1 cellular context compared by ENCODE assay signal in the genomic region with DNA sequence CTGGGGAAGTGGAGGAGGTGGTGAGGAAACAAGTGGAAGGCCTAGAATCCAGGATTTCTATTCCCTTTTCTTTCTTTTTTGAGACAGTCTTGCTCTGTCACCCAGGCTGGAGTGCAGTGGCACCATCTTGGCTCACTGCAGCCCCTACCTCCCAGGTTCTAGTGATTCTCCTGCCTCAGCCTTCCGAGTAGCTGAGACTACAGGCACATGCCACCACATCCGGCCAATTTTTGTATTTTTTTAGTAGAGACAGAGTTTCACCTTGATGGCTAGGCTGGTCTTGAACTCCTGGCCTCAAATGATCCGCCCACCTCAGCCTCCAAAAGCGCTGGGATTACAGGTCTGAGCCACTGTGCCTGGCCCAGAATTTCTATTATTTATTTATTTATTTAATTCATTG.
TF ChIP-seq lines count a peak whose summit lies in the region.

No MANE protein-coding gene starts in this region.

TF ChIP-seq in GM23338, 12 proteins besides CTCF, POLR2A, EP300 and RAD21:
- TF ChIP-seq, protein P1, sequence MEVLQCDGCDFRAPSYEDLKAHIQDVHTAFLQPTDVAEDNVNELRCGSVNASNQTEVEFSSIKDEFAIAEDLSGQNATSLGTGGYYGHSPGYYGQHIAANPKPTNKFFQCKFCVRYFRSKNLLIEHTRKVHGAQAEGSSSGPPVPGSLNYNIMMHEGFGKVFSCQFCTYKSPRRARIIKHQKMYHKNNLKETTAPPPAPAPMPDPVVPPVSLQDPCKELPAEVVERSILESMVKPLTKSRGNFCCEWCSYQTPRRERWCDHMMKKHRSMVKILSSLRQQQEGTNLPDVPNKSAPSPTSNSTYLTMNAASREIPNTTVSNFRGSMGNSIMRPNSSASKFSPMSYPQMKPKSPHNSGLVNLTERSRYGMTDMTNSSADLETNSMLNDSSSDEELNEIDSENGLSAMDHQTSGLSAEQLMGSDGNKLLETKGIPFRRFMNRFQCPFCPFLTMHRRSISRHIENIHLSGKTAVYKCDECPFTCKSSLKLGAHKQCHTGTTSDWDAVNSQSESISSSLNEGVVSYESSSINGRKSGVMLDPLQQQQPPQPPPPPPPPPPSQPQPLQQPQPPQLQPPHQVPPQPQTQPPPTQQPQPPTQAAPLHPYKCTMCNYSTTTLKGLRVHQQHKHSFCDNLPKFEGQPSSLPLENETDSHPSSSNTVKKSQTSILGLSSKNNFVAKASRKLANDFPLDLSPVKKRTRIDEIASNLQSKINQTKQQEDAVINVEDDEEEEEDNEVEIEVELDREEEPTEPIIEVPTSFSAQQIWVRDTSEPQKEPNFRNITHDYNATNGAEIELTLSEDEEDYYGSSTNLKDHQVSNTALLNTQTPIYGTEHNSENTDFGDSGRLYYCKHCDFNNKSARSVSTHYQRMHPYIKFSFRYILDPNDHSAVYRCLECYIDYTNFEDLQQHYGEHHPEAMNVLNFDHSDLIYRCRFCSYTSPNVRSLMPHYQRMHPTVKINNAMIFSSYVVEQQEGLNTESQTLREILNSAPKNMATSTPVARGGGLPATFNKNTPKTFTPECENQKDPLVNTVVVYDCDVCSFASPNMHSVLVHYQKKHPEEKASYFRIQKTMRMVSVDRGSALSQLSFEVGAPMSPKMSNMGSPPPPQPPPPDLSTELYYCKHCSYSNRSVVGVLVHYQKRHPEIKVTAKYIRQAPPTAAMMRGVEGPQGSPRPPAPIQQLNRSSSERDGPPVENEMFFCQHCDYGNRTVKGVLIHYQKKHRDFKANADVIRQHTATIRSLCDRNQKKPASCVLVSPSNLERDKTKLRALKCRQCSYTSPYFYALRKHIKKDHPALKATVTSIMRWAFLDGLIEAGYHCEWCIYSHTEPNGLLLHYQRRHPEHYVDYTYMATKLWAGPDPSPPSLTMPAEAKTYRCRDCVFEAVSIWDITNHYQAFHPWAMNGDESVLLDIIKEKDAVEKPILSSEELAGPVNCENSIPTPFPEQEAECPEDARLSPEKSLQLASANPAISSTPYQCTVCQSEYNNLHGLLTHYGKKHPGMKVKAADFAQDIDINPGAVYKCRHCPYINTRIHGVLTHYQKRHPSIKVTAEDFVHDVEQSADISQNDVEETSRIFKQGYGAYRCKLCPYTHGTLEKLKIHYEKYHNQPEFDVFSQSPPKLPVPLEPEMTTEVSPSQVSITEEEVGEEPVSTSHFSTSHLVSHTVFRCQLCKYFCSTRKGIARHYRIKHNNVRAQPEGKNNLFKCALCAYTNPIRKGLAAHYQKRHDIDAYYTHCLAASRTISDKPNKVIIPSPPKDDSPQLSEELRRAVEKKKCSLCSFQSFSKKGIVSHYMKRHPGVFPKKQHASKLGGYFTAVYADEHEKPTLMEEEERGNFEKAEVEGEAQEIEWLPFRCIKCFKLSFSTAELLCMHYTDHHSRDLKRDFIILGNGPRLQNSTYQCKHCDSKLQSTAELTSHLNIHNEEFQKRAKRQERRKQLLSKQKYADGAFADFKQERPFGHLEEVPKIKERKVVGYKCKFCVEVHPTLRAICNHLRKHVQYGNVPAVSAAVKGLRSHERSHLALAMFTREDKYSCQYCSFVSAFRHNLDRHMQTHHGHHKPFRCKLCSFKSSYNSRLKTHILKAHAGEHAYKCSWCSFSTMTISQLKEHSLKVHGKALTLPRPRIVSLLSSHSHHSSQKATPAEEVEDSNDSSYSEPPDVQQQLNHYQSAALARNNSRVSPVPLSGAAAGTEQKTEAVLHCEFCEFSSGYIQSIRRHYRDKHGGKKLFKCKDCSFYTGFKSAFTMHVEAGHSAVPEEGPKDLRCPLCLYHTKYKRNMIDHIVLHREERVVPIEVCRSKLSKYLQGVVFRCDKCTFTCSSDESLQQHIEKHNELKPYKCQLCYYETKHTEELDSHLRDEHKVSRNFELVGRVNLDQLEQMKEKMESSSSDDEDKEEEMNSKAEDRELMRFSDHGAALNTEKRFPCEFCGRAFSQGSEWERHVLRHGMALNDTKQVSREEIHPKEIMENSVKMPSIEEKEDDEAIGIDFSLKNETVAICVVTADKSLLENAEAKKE (CRISPR knock-in tag; IDR thresholded peaks at IDR 0.05): 0 out of 2 replicates have a peak, but pooled peaks have one; percentile 53
